10 cellular contexts compared by ENCODE assay signal in genomic region chr20:38723982-38724602, GRCh38. TPM values are rescaled to one million over a fixed set of nuclear protein-coding genes. Genes with fewer than 3 reads are reported as not detected.
DNase-seq lines count a peak whose midpoint lies in the region; ATAC-seq, FAIRE-seq and TF ChIP-seq lines count a peak whose summit lies in the region.
"Had no signal": no experiment of that assay in that cellular context is flagged by ENCODE, and none has a peak within 500 bp of the region (broad histone marks: within the 10 kb centered on the region; RNA-seq: fewer than 3 reads in every experiment).

Gene SLC32A1, plus strand, starts transcription at chr20:38724486. Its CDS starts 239 bp downstream, at chr20:38724725.

- H3K4me1 Mint-ChIP-seq in activated naive CD8-positive, alpha-beta T cell treated with anti-CD3 and anti-CD28 coated beads, Interleukin-2, amount 50 U/mL, for 24 hours = peaks cover 46% of the 10 kb centered on the region
- peaks cover 35 to 38% of the 10 kb centered on the region in 2 donors for H3K4me1 Mint-ChIP-seq in natural killer cell treated with Interleukin-12 subunit alpha and Interleukin-12 subunit beta and Interleukin-15 and Interleukin-18, amount 100 ng/mL, for 72 hours (ENCODE audit: low read depth in 2 of 2)

- no peak within 1 kb of the TSS for H3K9ac ChIP-seq in HUES64 (ENCODE audit: low read depth, low read length)

- peaks cover under 1% of the 10 kb centered on the region for H3K36me3 Mint-ChIP-seq in activated naive CD8-positive, alpha-beta T cell treated with anti-CD3 and anti-CD28 coated beads, Interleukin-2, amount 50 U/mL, for 24 hours (ENCODE audit: low read depth)
- peaks cover under 1% of the 10 kb centered on the region for H3K36me3 Mint-ChIP-seq in natural killer cell treated with Interleukin-12 subunit alpha and Interleukin-12 subunit beta and Interleukin-15 and Interleukin-18, amount 100 ng/mL, for 72 hours

- no peak for FAIRE-seq in D721Med (lab: Jason Lieb, UNC)

- no peak for ATAC-seq in activated naive CD8-positive, alpha-beta T cell treated with anti-CD3 and anti-CD28 coated beads, Interleukin-2, amount 50 U/mL, for 24 hours
- no peak for ATAC-seq in natural killer cell treated with Interleukin-12 subunit alpha and Interleukin-12 subunit beta and Interleukin-15 and Interleukin-18, amount 100 ng/mL, for 72 hours
- ATAC-seq: sciatic nerve had no signal

- no peaks in the 10 kb centered on the region for H3K9me3 Mint-ChIP-seq in activated naive CD8-positive, alpha-beta T cell treated with anti-CD3 and anti-CD28 coated beads, Interleukin-2, amount 50 U/mL, for 24 hours
- no peaks in the 10 kb centered on the region for H3K9me3 Mint-ChIP-seq in natural killer cell treated with Interleukin-12 subunit alpha and Interleukin-12 subunit beta and Interleukin-15 and Interleukin-18, amount 100 ng/mL, for 72 hours

- DNase-seq in D721Med (ENCODE audit: insufficient read length, low spot score) = peak; percentile 26
- peak; percentile 8 for DNase-seq in activated naive CD8-positive, alpha-beta T cell treated with anti-CD3 and anti-CD28 coated beads, Interleukin-2, amount 50 U/mL, for 24 hours
- no peak for DNase-seq in natural killer cell treated with Interleukin-12 subunit alpha and Interleukin-12 subunit beta and Interleukin-15 and Interleukin-18, amount 100 ng/mL, for 72 hours (ENCODE audit: low spot score)
- no peak for DNase-seq in NCI-H526 treated with DMSO at 0.1 percent for 48 hours (lab: John Stamatoyannopoulos, UW)
- DNase-seq in NCI-H2196 treated with DMSO at 0.1 percent for 48 hours (lab: John Stamatoyannopoulos, UW; ENCODE audit: unreplicated experiment) = no peak
- DNase-seq in ACHN = no peak

- no peak for TF ChIP-seq CTCF in D721Med (IDR thresholded peaks at IDR 0.05; ENCODE audit: insufficient read depth, missing control alignments)

- 0 out of 2 replicates have a peak, but pooled peaks cover 11% of the 10 kb centered on the region for H3K4me1 ChIP-seq in HUES64 (ENCODE audit: insufficient read depth, low read length)

- H3K27me3 Mint-ChIP-seq in activated naive CD8-positive, alpha-beta T cell treated with anti-CD3 and anti-CD28 coated beads, Interleukin-2, amount 50 U/mL, for 24 hours = peaks cover 89% of the 10 kb centered on the region
- H3K27me3 Mint-ChIP-seq in natural killer cell treated with Interleukin-12 subunit alpha and Interleukin-12 subunit beta and Interleukin-15 and Interleukin-18, amount 100 ng/mL, for 72 hours = peaks cover 68 to 78% of the 10 kb centered on the region in 2 donors

- H3K36me3 ChIP-seq in HUES64 (ENCODE audit: insufficient read depth, low read length) = no peaks in the 10 kb centered on the region

- peaks cover 100% of the 10 kb centered on the region for H3K27me3 ChIP-seq in HUES64 (ENCODE audit: insufficient read depth, low read length)

- peak within 1 kb of the TSS; percentile 21 for H3K4me3 Mint-ChIP-seq in activated naive CD8-positive, alpha-beta T cell treated with anti-CD3 and anti-CD28 coated beads, Interleukin-2, amount 50 U/mL, for 24 hours
- H3K4me3 Mint-ChIP-seq in natural killer cell treated with Interleukin-12 subunit alpha and Interleukin-12 subunit beta and Interleukin-15 and Interleukin-18, amount 100 ng/mL, for 72 hours = peak within 1 kb of the TSS; percentile 4

- in situ Hi-C loops in ACHN (cut with HindIII; ENCODE audit: low pct_ligation_motif_present, low pct_unique_long_range_greater_than_20kb, low sequenced_read_pairs) = no loop called here

- H3K27ac Mint-ChIP-seq in activated naive CD8-positive, alpha-beta T cell treated with anti-CD3 and anti-CD28 coated beads, Interleukin-2, amount 50 U/mL, for 24 hours = no peak within 1 kb of the TSS
- no peak within 1 kb of the TSS for H3K27ac Mint-ChIP-seq in natural killer cell treated with Interleukin-12 subunit alpha and Interleukin-12 subunit beta and Interleukin-15 and Interleukin-18, amount 100 ng/mL, for 72 hours

- no peaks in the 10 kb centered on the region for H3K9me3 ChIP-seq in HUES64 (ENCODE audit: insufficient read depth, low read depth, low read length)

- H3K27ac ChIP-seq in HUES64 (ENCODE audit: low read depth, low read length) = no peak within 1 kb of the TSS

- under 1% methylated on average over 58 of the region's 58 CpGs for WGBS in HUES64

- H3K4me3 ChIP-seq in HUES64 (ENCODE audit: low read length) = peak within 1 kb of the TSS; percentile 43

RNA-seq across cellular contexts. Expression of gene SLC32A1, which starts in this region (rescaled TPM):
- polyA plus RNA-seq in HUES64 (2013, experiment 1 of 2) = 0.15 TPM
- polyA plus RNA-seq in HUES64 (2013, experiment 2 of 2) = 0.13 TPM
- total RNA-seq in natural killer cell treated with Interleukin-12 subunit alpha and Interleukin-12 subunit beta and Interleukin-15 and Interleukin-18, amount 100 ng/mL, for 72 hours = not detected
- total RNA-seq: M059J; sciatic nerve; T-helper 1 cell treated with Interleukin-12 subunit alpha and Interleukin-12 subunit beta and Interleukin-4 antibody, amounts not matched to agents 30 ng/mL and 1 ng/mL, for 36 hours had no signal

Comparison
In these comparisons a context has a peak if more than half of its experiments do, and no peak if none do; other contexts are left out.
1. DNase-seq: peak in D721Med (single experiment) and activated naive CD8-positive, alpha-beta T cell treated with anti-CD3 and anti-CD28 coated beads, Interleukin-2, amount 50 U/mL, for 24 hours (single experiment); none in natural killer cell treated with Interleukin-12 subunit alpha and Interleukin-12 subunit beta and Interleukin-15 and Interleukin-18, amount 100 ng/mL, for 72 hours (single experiment), NCI-H526 treated with DMSO at 0.1 percent for 48 hours (single experiment), NCI-H2196 treated with DMSO at 0.1 percent for 48 hours (single experiment) and ACHN (single experiment).